Comparison of ENCODE assay signal across 15 cellular contexts in genomic region chr12:83388551-83388950, GRCh38.
"Had no signal": no experiment of that assay in that cellular context is flagged by ENCODE, and none has a peak within 500 bp of the region (broad histone marks: within the 10 kb centered on the region; RNA-seq: fewer than 3 reads in every experiment).

No MANE protein-coding gene starts in this region.

- H3K79me2 ChIP-seq: parathyroid adenoma had no signal

- H3K27ac ChIP-seq: coronary artery, esophagus muscularis mucosa, left ventricle myocardium inferior, neutrophil, parathyroid adenoma had no signal

- H3K27me3 ChIP-seq: esophagus muscularis mucosa, neutrophil had no signal

- H3K36me3 ChIP-seq: esophagus muscularis mucosa, left ventricle myocardium inferior, neutrophil had no signal

- H3K4me3 ChIP-seq: coronary artery, esophagus muscularis mucosa, left ventricle myocardium inferior had no signal

- H3K4me1 ChIP-seq: left ventricle myocardium inferior, parathyroid adenoma had no signal

- ATAC-seq: naive thymus-derived CD8-positive, alpha-beta T cell; stimulated activated effector memory CD8-positive, alpha-beta T cell treated with anti-CD3 and anti-CD28 coated beads, Interleukin-12 subunit alpha, Interleukin-12 subunit beta, amount 100 ng/mL, for 72 hours had no signal

- H3K9ac ChIP-seq: parathyroid adenoma had no signal

- DNase-seq: activated B cell treated with CpG ODN at 0.5 μM for 24 hours; activated CD4-positive, alpha-beta T cell treated with anti-CD3 and anti-CD28 coated beads for 48 hours; activated CD8-positive, alpha-beta memory T cell treated with anti-CD3 and anti-CD28 coated beads, Interleukin-2, amount 50 U/mL, for 48 hours; activated gamma-delta T cell treated with Interleukin-2 at 50 U/mL for 16 hours; activated naive CD8-positive, alpha-beta T cell treated with anti-CD3 and anti-CD28 coated beads for 36 hours; central memory CD4-positive, alpha-beta T cell; kidney; left ventricle myocardium inferior; naive thymus-derived CD8-positive, alpha-beta T cell; stimulated activated CD4-positive, alpha-beta T cell treated with anti-CD3 and anti-CD28 coated beads, Interleukin-12 subunit alpha, Interleukin-12 subunit beta, amount 100 ng/mL, for 4 hours had no signal
